Comparison of ENCODE assay signal across 1 cellular context in the genomic region with DNA sequence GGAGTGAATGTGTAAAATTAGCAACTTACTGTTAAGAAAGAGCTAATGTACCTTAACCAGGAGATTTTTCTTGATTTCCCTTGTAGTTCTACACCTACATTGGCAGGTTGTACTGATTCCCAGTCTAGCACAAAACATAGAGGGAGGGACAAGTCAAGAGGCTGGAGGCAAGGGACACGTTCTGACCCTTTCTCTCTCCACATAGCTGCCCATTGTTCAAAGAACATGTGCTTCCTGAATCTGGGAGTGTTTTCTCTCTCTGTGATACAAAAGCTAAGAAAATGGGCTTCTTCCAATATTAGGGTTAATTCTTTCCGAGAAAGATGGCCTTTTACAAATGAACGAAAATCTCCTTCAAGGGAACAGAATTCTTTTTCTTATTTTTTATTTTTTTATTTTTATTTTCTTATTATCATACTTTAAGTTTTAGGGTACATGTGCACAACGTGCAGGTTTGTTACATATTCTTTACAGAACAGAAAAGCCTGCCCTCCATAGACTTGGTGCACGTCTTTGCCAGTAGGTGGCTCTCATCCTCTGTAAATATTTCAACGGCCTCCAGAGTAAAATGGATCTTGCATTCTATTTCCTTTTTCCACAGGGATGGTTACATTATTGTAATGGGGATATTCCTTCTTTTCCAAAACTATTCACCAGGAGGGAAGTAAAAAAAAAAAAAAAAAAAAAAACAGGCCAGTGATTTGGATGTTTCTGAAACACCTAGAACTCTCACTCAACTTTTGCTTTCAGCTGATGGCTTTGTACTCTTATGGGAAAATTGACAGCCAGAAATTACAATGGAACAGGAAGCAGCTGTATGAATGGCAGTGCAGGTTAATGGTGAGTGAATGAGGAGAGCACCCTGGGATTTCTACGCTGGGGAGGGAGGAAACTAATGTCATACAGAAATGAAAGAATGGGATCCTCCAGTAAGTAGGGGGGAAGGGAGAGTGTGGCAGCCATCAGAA.
TF ChIP-seq lines count a peak whose summit lies in the region.

No MANE protein-coding gene starts in this region.

TF ChIP-seq in WTC11, 78 proteins besides CTCF, POLR2A, EP300 and RAD21 (continued from another document):
- TF ChIP-seq PRDM15 (CRISPR knock-in tag; IDR thresholded peaks at IDR 0.05) (no peak), HMGXB4 (CRISPR knock-in tag; IDR thresholded peaks at IDR 0.05) (no peak), ZNF416 (CRISPR knock-in tag; IDR thresholded peaks at IDR 0.05) (no peak), EMX1 (CRISPR knock-in tag; IDR thresholded peaks at IDR 0.05) (no peak)
- TF ChIP-seq, protein P1, sequence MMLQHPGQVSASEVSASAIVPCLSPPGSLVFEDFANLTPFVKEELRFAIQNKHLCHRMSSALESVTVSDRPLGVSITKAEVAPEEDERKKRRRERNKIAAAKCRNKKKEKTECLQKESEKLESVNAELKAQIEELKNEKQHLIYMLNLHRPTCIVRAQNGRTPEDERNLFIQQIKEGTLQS (CRISPR knock-in tag; conservative IDR thresholded peaks at IDR 0.05): no peak
